ENCODE assay signal across 33 cellular contexts in the genomic region with DNA sequence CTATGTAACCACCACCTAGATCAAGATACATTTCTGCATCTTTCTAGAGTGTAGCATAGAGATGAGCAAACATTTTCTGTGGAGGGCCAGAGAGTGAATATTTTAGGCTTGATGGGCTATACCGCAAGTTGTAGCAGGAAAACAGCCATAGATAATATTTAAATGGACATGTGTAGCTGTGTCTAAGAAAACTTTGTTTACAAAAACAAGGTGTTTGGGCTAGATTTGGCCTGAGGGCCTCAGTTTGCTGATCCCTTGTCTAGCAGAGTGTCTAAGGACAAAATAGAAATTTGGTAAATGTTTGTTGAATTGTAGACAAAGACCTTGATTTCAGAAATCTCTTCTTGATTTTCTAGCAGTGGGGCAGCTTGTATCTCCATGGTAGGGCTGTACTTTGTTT.
"Had no signal": no experiment of that assay in that cellular context is flagged by ENCODE, and none has a peak within 500 bp of the region (broad histone marks: within the 10 kb centered on the region; RNA-seq: fewer than 3 reads in every experiment).

No MANE protein-coding gene starts in this region.

- H3K9me3 Mint-ChIP-seq: activated B cell treated with CpG ODN at 0.5 μM for 24 hours; activated CD4-positive, alpha-beta memory T cell treated with anti-CD3 and anti-CD28 coated beads for 36 hours; activated naive CD4-positive, alpha-beta T cell treated with anti-CD3 and anti-CD28 coated beads for 36 hours; activated naive CD8-positive, alpha-beta T cell treated with anti-CD3 and anti-CD28 coated beads for 36 hours; activated T-cell treated with anti-CD3 and anti-CD28 coated beads, Interleukin-2, amount 50 U/mL, for 4 hours; central memory CD8-positive, alpha-beta T cell had no signal

- H3K4me2 ChIP-seq: SK-N-SH had no signal

- H3K4me3 Mint-ChIP-seq: activated B cell treated with CpG ODN at 0.5 μM for 24 hours; activated CD4-positive, alpha-beta memory T cell treated with anti-CD3 and anti-CD28 coated beads for 36 hours; activated naive CD4-positive, alpha-beta T cell treated with anti-CD3 and anti-CD28 coated beads for 36 hours; activated naive CD8-positive, alpha-beta T cell treated with anti-CD3 and anti-CD28 coated beads for 36 hours; activated T-cell treated with anti-CD3 and anti-CD28 coated beads, Interleukin-2, amount 50 U/mL, for 4 hours; activated T-helper 1 cell treated with anti-CD3 and anti-CD28 coated beads, Interleukin-12 subunit alpha, Interleukin-12 subunit beta, Interleukin-2, Interleukin-4 antibody, amounts not matched to agents 30 ng/mL and 10 ng/mL and 1 ng/mL, durations not matched to agents 14 hours and 24 hours and 36 hours; central memory CD8-positive, alpha-beta T cell had no signal

- H3K9me3 ChIP-seq: Peyer's patch, SJSA1, SK-N-SH had no signal

- H3K36me3 ChIP-seq: brain microvascular endothelial cell, cardiac muscle cell, Peyer's patch, SJSA1 had no signal

- H3K9me2 ChIP-seq: SK-N-SH had no signal

- DNase-seq: activated B cell treated with CpG ODN at 0.5 μM for 24 hours; activated CD4-positive, alpha-beta memory T cell treated with anti-CD3 and anti-CD28 coated beads for 36 hours; activated CD4-positive, alpha-beta T cell treated with anti-CD3 and anti-CD28 coated beads for 4 hours; activated CD4-positive, alpha-beta T cell treated with anti-CD3 and anti-CD28 coated beads, Interleukin-2, amount 50 U/mL, for 1 hour; activated CD4-positive, CD25-positive, alpha-beta regulatory T cell treated with anti-CD3 and anti-CD28 coated beads, Interleukin-2, amount 50 U/mL, for 72 hours; activated CD8-positive, alpha-beta memory T cell treated with anti-CD3 and anti-CD28 coated beads, Interleukin-2, amount 50 U/mL, for 4 hours; activated gamma-delta T cell treated with Interleukin-2 at 50 U/mL for 16 hours; activated naive CD4-positive, alpha-beta T cell treated with anti-CD3 and anti-CD28 coated beads for 36 hours; activated naive CD8-positive, alpha-beta T cell treated with anti-CD3 and anti-CD28 coated beads for 36 hours; activated T-cell treated with anti-CD3 and anti-CD28 coated beads for 4 hours; activated T-cell treated with anti-CD3 and anti-CD28 coated beads, Interleukin-2, amount 50 U/mL, for 4 hours; amniotic stem cell; aorta; brain microvascular endothelial cell; NCI-H1105 treated with DMSO at 0.1 percent for 48 hours; NCI-H1436; NCI-H1694; NCI-H1930; NCI-H345; NCI-H524 treated with DMSO at 0.1 percent for 48 hours; PC-3; Peyer's patch; RPMI8226; SHP77 treated with DMSO at 0.1 percent for 48 hours; SK-N-SH; T-helper 1 cell; T-helper 2 cell; T-helper 9 cell had no signal

- H3K27me3 Mint-ChIP-seq: activated B cell treated with CpG ODN at 0.5 μM for 24 hours; activated CD4-positive, alpha-beta memory T cell treated with anti-CD3 and anti-CD28 coated beads for 36 hours; activated naive CD8-positive, alpha-beta T cell treated with anti-CD3 and anti-CD28 coated beads for 36 hours; central memory CD8-positive, alpha-beta T cell had no signal

- H3K4me3 ChIP-seq: cardiac muscle cell, Peyer's patch, SJSA1 had no signal

- ATAC-seq: activated T-cell treated with anti-CD3 and anti-CD28 coated beads, Interleukin-2, amount 50 U/mL, for 4 hours; PC-3 had no signal

- H3K27ac ChIP-seq: brain microvascular endothelial cell, cardiac muscle cell, Peyer's patch, SJSA1, VCaP had no signal

- H3K9ac ChIP-seq: SK-N-SH had no signal

- H3K27ac Mint-ChIP-seq: activated CD4-positive, alpha-beta memory T cell treated with anti-CD3 and anti-CD28 coated beads for 36 hours; activated naive CD4-positive, alpha-beta T cell treated with anti-CD3 and anti-CD28 coated beads for 36 hours; activated naive CD8-positive, alpha-beta T cell treated with anti-CD3 and anti-CD28 coated beads for 36 hours; activated T-helper 1 cell treated with anti-CD3 and anti-CD28 coated beads, Interleukin-12 subunit alpha, Interleukin-12 subunit beta, Interleukin-2, Interleukin-4 antibody, amounts not matched to agents 30 ng/mL and 10 ng/mL and 1 ng/mL, durations not matched to agents 14 hours and 24 hours and 36 hours had no signal

- H3K27me3 ChIP-seq: brain microvascular endothelial cell, cardiac muscle cell, Peyer's patch, SJSA1 had no signal
